2 cellular contexts compared by ENCODE assay signal in genomic region chr10:47016564-47016963, GRCh38.
TF ChIP-seq lines count a peak whose summit lies in the region.

No MANE protein-coding gene starts in this region.

TF ChIP-seq in GM23338, 12 proteins besides CTCF, POLR2A, EP300 and RAD21:
- no peak for TF ChIP-seq REST (IDR thresholded peaks at IDR 0.05; ENCODE audit: unreplicated experiment)
- no peak for TF ChIP-seq ZNF462 (CRISPR knock-in tag; IDR thresholded peaks at IDR 0.05)
- no peak for TF ChIP-seq STAT1 (IDR thresholded peaks at IDR 0.05; ENCODE audit: unreplicated experiment)
- no peak for TF ChIP-seq POLR2AphosphoS5 (IDR thresholded peaks at IDR 0.05; ENCODE audit: low read depth)
- TF ChIP-seq ETS1 (IDR thresholded peaks at IDR 0.05), result no peak
- TF ChIP-seq EZH2phosphoT487 (IDR thresholded peaks at IDR 0.05; ENCODE audit: unreplicated experiment), result no peak
- no peak for TF ChIP-seq JUNB (IDR thresholded peaks at IDR 0.05; ENCODE audit: unreplicated experiment)
- no peak for TF ChIP-seq NANOG (IDR thresholded peaks at IDR 0.05; ENCODE audit: borderline replicate concordance)
- TF ChIP-seq EZH2 (IDR thresholded peaks at IDR 0.05; ENCODE audit: low read depth, unreplicated experiment), result no peak
- TF ChIP-seq ZNF331 (CRISPR knock-in tag; IDR thresholded peaks at IDR 0.05; ENCODE audit: low read depth), result no peak
- TF ChIP-seq CREB1 (CRISPR knock-in tag; IDR thresholded peaks at IDR 0.05; ENCODE audit: low read depth), result no peak
- no peak for TF ChIP-seq ZNF114 (CRISPR knock-in tag; IDR thresholded peaks at IDR 0.05)

TF ChIP-seq in H1, 55 proteins besides CTCF, POLR2A, EP300 and RAD21:
- TF ChIP-seq KDM5A (IDR thresholded peaks at IDR 0.05; ENCODE audit: low read length) (no peak), BACH1 (IDR thresholded peaks at IDR 0.05; ENCODE audit: low read length) (no peak), TAF7 (optimal IDR thresholded peaks at IDR 0.05; ENCODE audit: borderline replicate concordance, low read depth, low read length) (no peak), TCF12 (IDR thresholded peaks at IDR 0.05; ENCODE audit: low read depth, low read length) (no peak), BRCA1 (IDR thresholded peaks at IDR 0.05; ENCODE audit: low read depth, low read length) (no peak), YY1 (IDR thresholded peaks at IDR 0.05; ENCODE audit: low read depth, low read length) (no peak), SP2 (IDR thresholded peaks at IDR 0.05; ENCODE audit: low read length) (no peak), ASH2L (IDR thresholded peaks at IDR 0.05; ENCODE audit: low read length) (no peak), ATF2 (IDR thresholded peaks at IDR 0.05; ENCODE audit: low read length) (no peak), TEAD4 (IDR thresholded peaks at IDR 0.05; ENCODE audit: low read depth, low read length) (no peak), EZH2 (IDR thresholded peaks at IDR 0.05; ENCODE audit: low read depth, low read length, severe bottlenecking) (no peak), RNF2 (IDR thresholded peaks at IDR 0.05; ENCODE audit: borderline replicate concordance, low read depth, low read length, missing control alignments, poor library complexity, severe bottlenecking) (no peak), CHD1 (IDR thresholded peaks at IDR 0.05; ENCODE audit: low read depth, low read length) (no peak), GTF2F1 (IDR thresholded peaks at IDR 0.05; ENCODE audit: borderline replicate concordance, low read depth, low read length) (no peak), CBX8 (IDR thresholded peaks at IDR 0.05; ENCODE audit: borderline replicate concordance, low read depth, low read length) (no peak), E2F6 (IDR thresholded peaks at IDR 0.05) (no peak), CTBP2 (IDR thresholded peaks at IDR 0.05; ENCODE audit: borderline replicate concordance, insufficient read depth, insufficient read length, low read length) (no peak), RBBP5 (IDR thresholded peaks at IDR 0.05; ENCODE audit: borderline replicate concordance, low read depth, low read length) (no peak), POLR2AphosphoS5 (IDR thresholded peaks at IDR 0.05; ENCODE audit: low read depth, low read length) (no peak), MAX (IDR thresholded peaks at IDR 0.05) (no peak)
TF ChIP-seq in H1: peak in this region for 0.
